In the genomic region with DNA sequence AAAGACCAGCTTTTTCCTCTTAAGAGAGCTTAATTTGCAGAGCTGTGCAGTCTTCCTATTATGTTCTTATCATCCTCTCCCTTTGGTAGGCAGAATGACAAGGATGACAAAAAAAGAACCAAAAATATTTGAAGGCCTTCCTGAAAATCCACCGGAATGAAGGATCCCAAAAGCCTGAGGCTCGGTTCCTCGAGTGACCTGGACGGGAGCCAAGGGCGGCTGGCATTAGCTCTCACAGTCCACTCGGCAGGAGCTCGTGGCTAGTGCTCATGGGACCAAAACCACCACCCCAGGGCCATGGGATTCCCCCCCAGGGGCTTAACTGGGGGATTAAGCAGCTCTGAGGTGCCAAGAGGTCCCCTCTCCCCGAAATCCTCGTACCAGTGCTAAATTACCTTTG, we compare ENCODE assay signal across 7 cellular contexts. TPM values are rescaled to one million over a fixed set of nuclear protein-coding genes. Genes with fewer than 3 reads are reported as not detected.
A peak's percentile ranks its signal among the peaks of the same experiment; 100 is the strongest.
DNase-seq lines count a peak whose midpoint lies in the region; ATAC-seq and TF ChIP-seq lines count a peak whose summit lies in the region.

No MANE protein-coding gene starts in this region.

- ATAC-seq in GM19463 (IDR thresholded peaks at IDR 0.05; ENCODE audit: unreplicated experiment) (peak; percentile 14), HG03439 (IDR thresholded peaks at IDR 0.05; ENCODE audit: unreplicated experiment) (peak; percentile 15)

- peak overlapping the region; percentile 52 for H3K4me3 ChIP-seq in mesodermal cell (ENCODE audit: extremely low read depth, insufficient read depth, low read length, poor library complexity, severe bottlenecking)

- POLR2A ChIA-PET in MCF 10A (lab: Yijun Ruan, JAX): interaction anchor here (1.0 to 1.3 kb wide), 2 partner anchors 10 to 12 kb away, joined by 3 to 4 read pairs; no protein-coding TSS in a partner anchor

- no peaks in the 10 kb centered on the region for H3K27me3 Mint-ChIP-seq in MCF 10A (ENCODE audit: insufficient read depth, unreplicated experiment)

- no TSS peak for BruUV-seq in MCF 10A (replicated peaks; lab: Mats Ljungman, UMichigan)

- CTCF ChIA-PET in MCF 10A (lab: Yijun Ruan, JAX): interaction anchor here (0.6 to 6.7 kb wide), 33 partner anchors 9 to 454 kb away, joined by 3 to 39 read pairs (median 4); no protein-coding TSS in a partner anchor

- no peak overlapping the region for H3K27ac Mint-ChIP-seq in MCF 10A (ENCODE audit: low read depth, unreplicated experiment)

- H3K36me3 Mint-ChIP-seq in MCF 10A (ENCODE audit: insufficient read depth, unreplicated experiment): no peaks in the 10 kb centered on the region

- intact Hi-C loops in MCF 10A (cut with micrococcal nuclease): loop anchor here (2.0 kb wide), 1 partner anchor 171 kb away; no protein-coding TSS in a partner anchor

- H3K4me1 ChIP-seq in mesodermal cell (ENCODE audit: control insufficient read depth, insufficient read depth, low read length, poor library complexity, severe bottlenecking): peaks cover 6% of the 10 kb centered on the region

- no peaks in the 10 kb centered on the region for H3K9me3 Mint-ChIP-seq in MCF 10A (ENCODE audit: unreplicated experiment)

- TF ChIP-seq CTCF in MCF 10A (IDR thresholded peaks at IDR 0.05; ENCODE audit: unreplicated experiment): no peak

- DNase-seq in MCF 10A (ENCODE audit: unreplicated experiment): no peak
- no peak for DNase-seq in iPS-NIHi11 (ENCODE audit: low spot score)
- DNase-seq in NCI-H1694 (lab: John Stamatoyannopoulos, UW): no peak
- DNase-seq in COLO829 (ENCODE audit: low spot score): no peak

- no peak overlapping the region for H3K27ac ChIP-seq in mesodermal cell (ENCODE audit: low read depth, low read length, severe bottlenecking)

- H3K4me3 Mint-ChIP-seq in MCF 10A (ENCODE audit: unreplicated experiment): peak overlapping the region; percentile 77

- no peaks in the 10 kb centered on the region for H3K36me3 ChIP-seq in mesodermal cell (ENCODE audit: control insufficient read depth, insufficient read depth, low read length)

- no peaks in the 10 kb centered on the region for H3K9me3 ChIP-seq in mesodermal cell (ENCODE audit: control insufficient read depth, low read length)

- WGBS in mesodermal cell (ENCODE audit: insufficient coverage in 2 of 2), 2 experiments: 44 to 53% methylated on average over 7 to 9 of the region's 9 CpGs

- H3K4me1 Mint-ChIP-seq in MCF 10A (ENCODE audit: insufficient read depth, unreplicated experiment): peaks cover 6% of the 10 kb centered on the region

RNA-seq across cellular contexts. Expression of a gene that starts 0.6 kb away (rescaled TPM):
- 22.6 and 23.0 TPM in 2 replicates for total RNA-seq in MCF 10A (2022)
- polyA plus RNA-seq in mesodermal cell (2013, experiment 1 of 2): 3.1 TPM
- polyA plus RNA-seq in mesodermal cell (2013, experiment 2 of 2): 2.8 TPM
